In genomic region chr15:69612112-69612511, GRCh38 we compare ENCODE assay signal across 23 cellular contexts.
DNase-seq lines count a peak whose midpoint lies in the region; ATAC-seq and TF ChIP-seq lines count a peak whose summit lies in the region.
"Had no signal": no experiment of that assay in that cellular context is flagged by ENCODE, and none has a peak within 500 bp of the region (broad histone marks: within the 10 kb centered on the region; RNA-seq: fewer than 3 reads in every experiment).

No MANE protein-coding gene starts in this region.

- no TSS peak for BruUV-seq in mammary epithelial cell (replicated peaks; lab: Mats Ljungman, UMichigan)

- H3K79me2 ChIP-seq in mammary epithelial cell (ENCODE audit: insufficient read depth, low read length) = no peaks in the 10 kb centered on the region

- H4K20me1 ChIP-seq in mammary epithelial cell (ENCODE audit: insufficient read depth, low read length) = no peaks in the 10 kb centered on the region

- no peak overlapping the region for H2AFZ ChIP-seq in mammary epithelial cell (ENCODE audit: low read depth, low read length)

- H3K9ac ChIP-seq in mammary epithelial cell (ENCODE audit: insufficient read depth, low read length) = no peak overlapping the region

- ATAC-seq in heart left ventricle (peak in 3 of 4 donors; percentile 61 to 76 (median 68)), GM19463 (IDR thresholded peaks at IDR 0.05; ENCODE audit: unreplicated experiment) (no peak)
- ATAC-seq: A549; activated CD8-positive, alpha-beta T cell treated with anti-CD3 and anti-CD28 coated beads for 36 hours; body of pancreas; stimulated activated effector memory CD8-positive, alpha-beta T cell treated with anti-CD3 and anti-CD28 coated beads, Interleukin-12 subunit alpha, Interleukin-12 subunit beta, amount 100 ng/mL, for 72 hours had no signal

- H3K4me1 ChIP-seq in heart left ventricle = peaks cover 0 to 11% (median 0%) of the 10 kb centered on the region in 12 donors
- H3K4me1 ChIP-seq in mammary epithelial cell (ENCODE audit: insufficient read depth, low read length) = no peaks in the 10 kb centered on the region
- H3K4me1 ChIP-seq: A549, body of pancreas had no signal

- H3K27ac Mint-ChIP-seq in activated naive CD4-positive, alpha-beta T cell treated with anti-CD3 and anti-CD28 coated beads for 36 hours = no peak overlapping the region
- H3K27ac Mint-ChIP-seq: activated CD8-positive, alpha-beta T cell treated with anti-CD3 and anti-CD28 coated beads for 36 hours; activated T-cell treated with anti-CD3 and anti-CD28 coated beads, Interleukin-2, amount 50 U/mL, for 24 hours; B cell; stimulated activated effector memory CD8-positive, alpha-beta T cell treated with anti-CD3 and anti-CD28 coated beads, Interleukin-12 subunit alpha, Interleukin-12 subunit beta, amount 100 ng/mL, for 72 hours had no signal

- TF ChIP-seq CTCF in heart left ventricle (IDR thresholded peaks at IDR 0.05) (no peak), mammary epithelial cell (conservative IDR thresholded peaks at IDR 0.05 in 1 of 2, IDR thresholded peaks at IDR 0.05 in 1 of 2; ENCODE audit: extremely low read depth in 1 of 2, insufficient read depth in 1 of 2, low read depth in 1 of 2, low read length in 2 of 2) (no peak)

- no peaks in the 10 kb centered on the region for H3K9me3 Mint-ChIP-seq in activated naive CD4-positive, alpha-beta T cell treated with anti-CD3 and anti-CD28 coated beads for 36 hours
- H3K9me3 Mint-ChIP-seq: activated CD8-positive, alpha-beta T cell treated with anti-CD3 and anti-CD28 coated beads for 36 hours; activated T-cell treated with anti-CD3 and anti-CD28 coated beads, Interleukin-2, amount 50 U/mL, for 24 hours; stimulated activated effector memory CD8-positive, alpha-beta T cell treated with anti-CD3 and anti-CD28 coated beads, Interleukin-12 subunit alpha, Interleukin-12 subunit beta, amount 100 ng/mL, for 72 hours had no signal

- dilution Hi-C loops in mammary epithelial cell (cut with HindIII; ENCODE audit: low sequenced_read_pairs) = no loop called here

- H3K4me1 Mint-ChIP-seq in activated naive CD4-positive, alpha-beta T cell treated with anti-CD3 and anti-CD28 coated beads for 36 hours (ENCODE audit: low read depth) = peaks cover 5% of the 10 kb centered on the region
- H3K4me1 Mint-ChIP-seq: B cell had no signal

- H3K9me3 ChIP-seq in heart left ventricle = no peaks in the 10 kb centered on the region
- H3K9me3 ChIP-seq in mammary epithelial cell (replicated peaks; ENCODE audit: insufficient read depth, low read length) = no peaks in the 10 kb centered on the region
- H3K9me3 ChIP-seq: A549, body of pancreas, neutrophil had no signal

- no peaks in the 10 kb centered on the region for H3K27me3 Mint-ChIP-seq in activated naive CD4-positive, alpha-beta T cell treated with anti-CD3 and anti-CD28 coated beads for 36 hours (ENCODE audit: low read depth)
- H3K27me3 Mint-ChIP-seq: activated CD8-positive, alpha-beta T cell treated with anti-CD3 and anti-CD28 coated beads for 36 hours; activated T-cell treated with anti-CD3 and anti-CD28 coated beads, Interleukin-2, amount 50 U/mL, for 24 hours had no signal

- H3K4me3 Mint-ChIP-seq in activated naive CD4-positive, alpha-beta T cell treated with anti-CD3 and anti-CD28 coated beads for 36 hours = no peak overlapping the region
- H3K4me3 Mint-ChIP-seq: activated CD8-positive, alpha-beta T cell treated with anti-CD3 and anti-CD28 coated beads for 36 hours; activated T-cell treated with anti-CD3 and anti-CD28 coated beads, Interleukin-2, amount 50 U/mL, for 24 hours; B cell; stimulated activated effector memory CD8-positive, alpha-beta T cell treated with anti-CD3 and anti-CD28 coated beads, Interleukin-12 subunit alpha, Interleukin-12 subunit beta, amount 100 ng/mL, for 72 hours had no signal

- H3K36me3 ChIP-seq in heart left ventricle = no peaks in the 10 kb centered on the region
- H3K36me3 ChIP-seq in mammary epithelial cell (ENCODE audit: insufficient read depth, low read length) = no peaks in the 10 kb centered on the region
- H3K36me3 ChIP-seq: neutrophil had no signal

- H3K27ac ChIP-seq in heart left ventricle (no peak overlapping the region), mammary epithelial cell (ENCODE audit: insufficient read depth, low read depth, low read length) (no peak overlapping the region)
- H3K27ac ChIP-seq: A549, body of pancreas, epithelial cell of prostate, neutrophil had no signal

- 52 to 61% (median 58%) methylated on average over 2 of the region's 2 CpGs for WGBS in heart left ventricle, 4 donors
- WGBS in mammary epithelial cell (ENCODE audit: low coverage, missing lambda C conversion rate) = 31% methylated on average over 2 of the region's 2 CpGs

- H3K4me3 ChIP-seq in heart left ventricle (no peak overlapping the region), mammary epithelial cell (replicated peaks in 1 of 3; ENCODE audit: insufficient read depth in 1 of 3, low read depth in 2 of 3, low read length in 3 of 3) (no peak overlapping the region)
- H3K4me3 ChIP-seq: A549, body of pancreas had no signal

- H3K36me3 Mint-ChIP-seq in activated naive CD4-positive, alpha-beta T cell treated with anti-CD3 and anti-CD28 coated beads for 36 hours (ENCODE audit: low read depth) = no peaks in the 10 kb centered on the region
- H3K36me3 Mint-ChIP-seq: stimulated activated effector memory CD8-positive, alpha-beta T cell treated with anti-CD3 and anti-CD28 coated beads, Interleukin-12 subunit alpha, Interleukin-12 subunit beta, amount 100 ng/mL, for 72 hours had no signal

- CTCF ChIA-PET in mammary epithelial cell (lab: Charles Lee; ENCODE audit: low non-redundant PET) = no interaction called here
- CTCF ChIA-PET in activated naive CD4-positive, alpha-beta T cell treated with anti-CD3 and anti-CD28 coated beads for 36 hours (lab: Charles Lee) = no interaction called here

- no peak overlapping the region for H3K4me2 ChIP-seq in mammary epithelial cell (ENCODE audit: insufficient read depth, low read depth, low read length)
- H3K4me2 ChIP-seq: A549 had no signal

- DNase-seq in heart left ventricle (peak in 4 of 5 donors; percentile 14 to 66 (median 44)), cardiac septum (ENCODE audit: low spot score) (no peak), NCI-H146 (lab: John Stamatoyannopoulos, UW) (peak; percentile 56), NCI-H748 treated with DMSO at 0.1 percent for 48 hours (lab: John Stamatoyannopoulos, UW) (peak; percentile 37), mammary epithelial cell (no peak)
- peak; percentile 1 for DNase-seq in stimulated activated CD8-positive, alpha-beta memory T cell treated with anti-CD3 and anti-CD28 coated beads, Interleukin-4, amount 100 ng/mL, for 48 hours
- DNase-seq in activated naive CD4-positive, alpha-beta T cell treated with anti-CD3 and anti-CD28 coated beads for 36 hours = no peak
- DNase-seq: activated CD4-positive, CD25-positive, alpha-beta regulatory T cell treated with anti-CD3 and anti-CD28 coated beads, Interleukin-2, amount 50 U/mL, for 72 hours; activated CD8-positive, alpha-beta T cell treated with anti-CD3 and anti-CD28 coated beads for 36 hours; activated gamma-delta T cell treated with Interleukin-2 at 50 U/mL for 16 hours; body of pancreas; KG1; NCI-H2171; NK-92 treated with Interleukin-12 subunit alpha and Interleukin-12 subunit beta, amount 100 ng/mL, for 24 hours; small intestine; stimulated activated CD4-positive, alpha-beta T cell treated with anti-CD3 and anti-CD28 coated beads, Interleukin-2, amount 100 ng/mL, for 24 hours had no signal

- peaks cover 0 to 3% (median 0%) of the 10 kb centered on the region in 9 donors for H3K27me3 ChIP-seq in heart left ventricle
- H3K27me3 ChIP-seq in mammary epithelial cell (ENCODE audit: insufficient read depth, low read length) = peaks cover 4% of the 10 kb centered on the region
- H3K27me3 ChIP-seq: body of pancreas, neutrophil had no signal

- intact Hi-C loops in heart left ventricle (cut with DNase I) (no loop called here), cardiac septum (cut with DNase I) (no loop called here), mammary epithelial cell (cut with micrococcal nuclease) (no loop called here)
- intact Hi-C loops in activated naive CD4-positive, alpha-beta T cell treated with anti-CD3 and anti-CD28 coated beads for 36 hours (cut with micrococcal nuclease) = no loop called here

- in situ Hi-C loops in mammary epithelial cell (cut with MboI; ENCODE audit: low sequenced_read_pairs in 2 of 2) = no loop called here

- TF ChIP-seq POLR2A in heart left ventricle (IDR thresholded peaks at IDR 0.05) = no peak

Comparison
In these comparisons a context has a peak if more than half of its experiments do, and no peak if none do; other contexts are left out.
1. DNase-seq: peak in heart left ventricle (4 of 5), NCI-H146 (single experiment), NCI-H748 treated with DMSO at 0.1 percent for 48 hours (single experiment) and stimulated activated CD8-positive, alpha-beta memory T cell treated with anti-CD3 and anti-CD28 coated beads, Interleukin-4, amount 100 ng/mL, for 48 hours (single experiment); none in cardiac septum (single experiment), mammary epithelial cell (single experiment) and activated naive CD4-positive, alpha-beta T cell treated with anti-CD3 and anti-CD28 coated beads for 36 hours (single experiment).